20 cellular contexts compared by ENCODE assay signal in the genomic region with DNA sequence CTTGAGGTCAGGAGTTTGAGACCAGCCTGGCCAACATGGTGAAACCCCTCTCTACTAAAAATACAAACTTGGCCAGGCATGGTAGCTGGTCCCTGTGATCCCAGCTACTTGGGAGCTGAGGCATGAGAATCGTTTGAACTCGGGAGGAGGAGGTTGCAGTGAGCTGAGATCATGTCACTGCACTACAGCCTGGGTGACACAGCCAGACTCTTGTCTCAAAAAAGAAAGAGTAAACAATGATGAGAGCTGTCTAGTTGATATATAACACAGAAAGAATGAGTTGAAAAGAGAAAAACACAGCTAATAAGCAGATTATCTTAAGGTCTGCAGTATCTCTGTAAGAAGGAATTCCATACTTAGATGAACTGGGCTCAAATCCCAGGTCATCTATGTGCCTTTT. TPM values are rescaled to one million over a fixed set of nuclear protein-coding genes. Genes with fewer than 3 reads are reported as not detected.
DNase-seq lines count a peak whose midpoint lies in the region; ATAC-seq, FAIRE-seq and TF ChIP-seq lines count a peak whose summit lies in the region.
"Had no signal": no experiment of that assay in that cellular context is flagged by ENCODE, and none has a peak within 500 bp of the region (broad histone marks: within the 10 kb centered on the region; RNA-seq: fewer than 3 reads in every experiment).

No MANE protein-coding gene starts in this region.

- WGBS in liver: 40% methylated on average over 2 of the region's 2 CpGs
- 23% methylated on average over 2 of the region's 2 CpGs for WGBS in smooth muscle cell (ENCODE audit: low lambda C conversion rate)

- H3K9me3 ChIP-seq in left ventricle myocardium inferior (replicated peaks): no peaks in the 10 kb centered on the region
- H3K9me3 ChIP-seq in astrocyte (ENCODE audit: insufficient read depth, low read depth, low read length): no peaks in the 10 kb centered on the region
- no peaks in the 10 kb centered on the region for H3K9me3 ChIP-seq in liver (ENCODE audit: control insufficient read depth in 4 of 4, low read length in 3 of 4)
- no peaks in the 10 kb centered on the region for H3K9me3 ChIP-seq in smooth muscle cell (replicated peaks; ENCODE audit: low read depth)
- no peaks in the 10 kb centered on the region for H3K9me3 ChIP-seq in A673 (ENCODE audit: low read depth, low read length, poor library complexity, severe bottlenecking)
- H3K9me3 ChIP-seq: BLaER1 had no signal

- peaks cover 2% of the 10 kb centered on the region for H3K9me3 Mint-ChIP-seq in astrocyte (ENCODE audit: unreplicated experiment)
- H3K9me3 Mint-ChIP-seq: CD4-positive, alpha-beta memory T cell; GM23338 had no signal

- H3K79me2 ChIP-seq in astrocyte (ENCODE audit: insufficient read depth, low read length) (no peaks in the 10 kb centered on the region), smooth muscle cell (ENCODE audit: low read depth) (no peaks in the 10 kb centered on the region)

- H3K27me3 Mint-ChIP-seq in astrocyte (ENCODE audit: low read depth, unreplicated experiment): no peaks in the 10 kb centered on the region

- intact Hi-C loops in left ventricle myocardium inferior (cut with micrococcal nuclease) (no loop called here), cardiac septum (cut with DNase I) (loop anchor here (10.0 kb wide), 1 partner anchor 576 kb away; no protein-coding TSS in a partner anchor), A673 (cut with micrococcal nuclease; ENCODE audit: unreplicated experiment) (no loop called here)

- H3K36me3 ChIP-seq in left ventricle myocardium inferior: no peaks in the 10 kb centered on the region
- no peaks in the 10 kb centered on the region for H3K36me3 ChIP-seq in astrocyte (ENCODE audit: insufficient read depth, low read length)
- H3K36me3 ChIP-seq in liver (ENCODE audit: control insufficient read depth in 4 of 4, insufficient read depth in 3 of 4, low read depth in 1 of 4, low read length in 3 of 4): no peaks in the 10 kb centered on the region
- no peaks in the 10 kb centered on the region for H3K36me3 ChIP-seq in smooth muscle cell (ENCODE audit: low read depth)
- no peaks in the 10 kb centered on the region for H3K36me3 ChIP-seq in A673 (ENCODE audit: insufficient read depth, low read length, poor library complexity, severe bottlenecking)
- H3K36me3 ChIP-seq: BLaER1 had no signal

- H3K36me3 Mint-ChIP-seq in astrocyte (ENCODE audit: low read depth, unreplicated experiment): no peaks in the 10 kb centered on the region
- H3K36me3 Mint-ChIP-seq: CD4-positive, alpha-beta memory T cell had no signal

- CTCF ChIA-PET in A673 (lab: Charles Lee): no interaction called here

- no peak overlapping the region for H3K4me2 ChIP-seq in astrocyte (ENCODE audit: low read length)
- no peak overlapping the region for H3K4me2 ChIP-seq in smooth muscle cell
- H3K4me2 ChIP-seq: BLaER1, GM23338, KMS-11 had no signal

- peak; percentile 29 for FAIRE-seq in astrocyte (lab: Jason Lieb, UNC)

- no peak for DNase-seq in left ventricle myocardium inferior
- no peak for DNase-seq in cardiac septum (ENCODE audit: low spot score)
- no peak for DNase-seq in astrocyte (ENCODE audit: low read depth)
- DNase-seq in smooth muscle cell (lab: John Stamatoyannopoulos, UW; ENCODE audit: unreplicated experiment): no peak
- no peak for DNase-seq in A673 (ENCODE audit: low spot score)
- no peak for DNase-seq in DMS79 treated with DMSO at 0.1 percent for 48 hours (lab: John Stamatoyannopoulos, UW)
- DNase-seq: Calu3; CD4-positive, alpha-beta memory T cell; HCEC 1CT; MV-4-11; NCI-H1694 treated with DMSO at 0.1 percent for 48 hours; NCI-H510A; NCI-H748 treated with DMSO at 0.1 percent for 48 hours; OCI-M1; Right ventricle myocardium superior had no signal

- peaks cover 25% of the 10 kb centered on the region for H3K4me1 Mint-ChIP-seq in astrocyte (ENCODE audit: low read depth, unreplicated experiment)
- H3K4me1 Mint-ChIP-seq: CD4-positive, alpha-beta memory T cell; GM23338 had no signal

- H3K9ac ChIP-seq in astrocyte (ENCODE audit: low read length) (no peak overlapping the region), liver (ENCODE audit: low read depth in 1 of 2, low read length in 2 of 2) (no peak overlapping the region), smooth muscle cell (ENCODE audit: low read depth) (no peak overlapping the region)
- H3K9ac ChIP-seq: BLaER1, KMS-11 had no signal

- no TSS peak for BruUV-seq in A673 (replicated peaks; lab: Mats Ljungman, UMichigan)

- H3K4me3 Mint-ChIP-seq in astrocyte (ENCODE audit: unreplicated experiment): no peak overlapping the region
- H3K4me3 Mint-ChIP-seq: CD4-positive, alpha-beta memory T cell; GM23338 had no signal

- TF ChIP-seq CTCF in left ventricle myocardium inferior (IDR thresholded peaks at IDR 0.05; ENCODE audit: borderline replicate concordance): no peak
- no peak for TF ChIP-seq CTCF in astrocyte (IDR thresholded peaks at IDR 0.05; ENCODE audit: insufficient read depth, low read depth, low read length)
- no peak for TF ChIP-seq CTCF in liver (IDR thresholded peaks at IDR 0.05; ENCODE audit: low read depth, low read length, missing input control)
- no peak for TF ChIP-seq CTCF in smooth muscle cell (IDR thresholded peaks at IDR 0.05; ENCODE audit: borderline replicate concordance, insufficient read depth, poor library complexity, severe bottlenecking)
- TF ChIP-seq CTCF in A673 (conservative IDR thresholded peaks at IDR 0.05; ENCODE audit: low read depth, low read length): no peak

- no peak overlapping the region for H3K4me3 ChIP-seq in left ventricle myocardium inferior
- no peak overlapping the region for H3K4me3 ChIP-seq in astrocyte (ENCODE audit: insufficient read depth, low read depth, low read length)
- no peak overlapping the region for H3K4me3 ChIP-seq in liver (ENCODE audit: low read depth in 1 of 3, low read length in 3 of 3)
- no peak overlapping the region for H3K4me3 ChIP-seq in smooth muscle cell
- no peak overlapping the region for H3K4me3 ChIP-seq in A673 (ENCODE audit: low read depth, low read length, poor library complexity, severe bottlenecking)
- H3K4me3 ChIP-seq: BLaER1, GM23338 had no signal

- H3K27ac ChIP-seq in left ventricle myocardium inferior (replicated peaks) (peak overlapping the region; percentile 59), astrocyte (ENCODE audit: low read depth, low read length) (no peak overlapping the region), liver (ENCODE audit: low read depth in 1 of 2, low read length in 2 of 2) (peak overlapping the region in 1 of 2 donors; percentile 24), smooth muscle cell (ENCODE audit: low read depth) (peak overlapping the region; percentile 12), A673 (ENCODE audit: low read depth, low read length, poor library complexity, severe bottlenecking) (no peak overlapping the region)
- H3K27ac ChIP-seq: BLaER1, KMS-11 had no signal

- no peak overlapping the region for H3K27ac Mint-ChIP-seq in astrocyte (ENCODE audit: unreplicated experiment)
- H3K27ac Mint-ChIP-seq: CD4-positive, alpha-beta memory T cell; GM23338 had no signal

- POLR2A ChIA-PET in A673 (lab: Charles Lee; ENCODE audit: low non-redundant PET): interaction anchor here (0.6 kb wide), 1 partner anchor 47 kb away, joined by 3 read pairs; no protein-coding TSS in a partner anchor

- H4K20me1 ChIP-seq in astrocyte (ENCODE audit: insufficient read depth, low read length): no peaks in the 10 kb centered on the region
- no peaks in the 10 kb centered on the region for H4K20me1 ChIP-seq in smooth muscle cell (ENCODE audit: low read depth)
- H4K20me1 ChIP-seq: BLaER1 had no signal

- H3K4me1 ChIP-seq in left ventricle myocardium inferior: peaks cover 7% of the 10 kb centered on the region
- H3K4me1 ChIP-seq in astrocyte (ENCODE audit: insufficient read depth, low read length): peaks cover 3% of the 10 kb centered on the region
- peaks cover 0 to 6% (median under 1%) of the 10 kb centered on the region in 4 donors for H3K4me1 ChIP-seq in liver (ENCODE audit: control insufficient read depth in 4 of 4, insufficient read depth in 4 of 4, low read length in 3 of 4)
- H3K4me1 ChIP-seq in smooth muscle cell (ENCODE audit: low read depth): peaks cover 23% of the 10 kb centered on the region
- H3K4me1 ChIP-seq in A673 (ENCODE audit: insufficient read depth, low read length, poor library complexity, severe bottlenecking): peaks cover 16% of the 10 kb centered on the region
- H3K4me1 ChIP-seq: BLaER1 had no signal

- no peaks in the 10 kb centered on the region for H3F3A ChIP-seq in smooth muscle cell (ENCODE audit: low read depth)

- H2AFZ ChIP-seq in astrocyte (ENCODE audit: low read depth, low read length) (no peak overlapping the region), smooth muscle cell (ENCODE audit: low read depth) (no peak overlapping the region)
- H2AFZ ChIP-seq: GM23338 had no signal

- no peak for ATAC-seq in HG02973 (IDR thresholded peaks at IDR 0.05; ENCODE audit: unreplicated experiment)
- ATAC-seq: GM23338 had no signal

- H3K27me3 ChIP-seq in left ventricle myocardium inferior (ENCODE audit: low read depth) (no peaks in the 10 kb centered on the region), astrocyte (ENCODE audit: insufficient read depth, low read length) (no peaks in the 10 kb centered on the region), liver (ENCODE audit: control insufficient read depth in 4 of 4, insufficient read depth in 4 of 4, low read length in 3 of 4) (no peaks in the 10 kb centered on the region), smooth muscle cell (ENCODE audit: low read depth) (no peaks in the 10 kb centered on the region), A673 (replicated peaks; ENCODE audit: insufficient read depth, low read depth, low read length, poor library complexity) (no peaks in the 10 kb centered on the region)
- H3K27me3 ChIP-seq: BLaER1 had no signal

- TF ChIP-seq RAD21 in liver (IDR thresholded peaks at IDR 0.05): peak in 1 of 2 donors; percentile 15

TF ChIP-seq in liver, 16 proteins besides CTCF, POLR2A, EP300 and RAD21:
- TF ChIP-seq NR2F2 (IDR thresholded peaks at IDR 0.05) (peak; percentile 20), FOXA2 (IDR thresholded peaks at IDR 0.05) (no peak)

RNA-seq across cellular contexts. Expression of gene STRAP, which starts 31.1 kb away (rescaled TPM):
- total RNA-seq in left ventricle myocardium inferior (130 TPM), cardiac septum (102 TPM), astrocyte (227 and 241 TPM in 2 replicates), liver (10 to 100 TPM; 33.5 to 41.0 TPM), smooth muscle cell (172 and 187 TPM in 2 replicates), A673 (2021) (222 and 247 TPM in 2 replicates)
- polyA plus RNA-seq in liver (10 to 100 TPM; 55.2 to 63.8 TPM), smooth muscle cell (225 and 241 TPM in 2 replicates)

Comparison
In these comparisons a context has a peak if more than half of its experiments do, and no peak if none do; other contexts are left out.
1. H3K27ac ChIP-seq: peak in left ventricle myocardium inferior (single experiment) and smooth muscle cell (single experiment); none in astrocyte (single experiment) and A673 (single experiment).